ENCODE assay signal across 9 cellular contexts in the genomic region with DNA sequence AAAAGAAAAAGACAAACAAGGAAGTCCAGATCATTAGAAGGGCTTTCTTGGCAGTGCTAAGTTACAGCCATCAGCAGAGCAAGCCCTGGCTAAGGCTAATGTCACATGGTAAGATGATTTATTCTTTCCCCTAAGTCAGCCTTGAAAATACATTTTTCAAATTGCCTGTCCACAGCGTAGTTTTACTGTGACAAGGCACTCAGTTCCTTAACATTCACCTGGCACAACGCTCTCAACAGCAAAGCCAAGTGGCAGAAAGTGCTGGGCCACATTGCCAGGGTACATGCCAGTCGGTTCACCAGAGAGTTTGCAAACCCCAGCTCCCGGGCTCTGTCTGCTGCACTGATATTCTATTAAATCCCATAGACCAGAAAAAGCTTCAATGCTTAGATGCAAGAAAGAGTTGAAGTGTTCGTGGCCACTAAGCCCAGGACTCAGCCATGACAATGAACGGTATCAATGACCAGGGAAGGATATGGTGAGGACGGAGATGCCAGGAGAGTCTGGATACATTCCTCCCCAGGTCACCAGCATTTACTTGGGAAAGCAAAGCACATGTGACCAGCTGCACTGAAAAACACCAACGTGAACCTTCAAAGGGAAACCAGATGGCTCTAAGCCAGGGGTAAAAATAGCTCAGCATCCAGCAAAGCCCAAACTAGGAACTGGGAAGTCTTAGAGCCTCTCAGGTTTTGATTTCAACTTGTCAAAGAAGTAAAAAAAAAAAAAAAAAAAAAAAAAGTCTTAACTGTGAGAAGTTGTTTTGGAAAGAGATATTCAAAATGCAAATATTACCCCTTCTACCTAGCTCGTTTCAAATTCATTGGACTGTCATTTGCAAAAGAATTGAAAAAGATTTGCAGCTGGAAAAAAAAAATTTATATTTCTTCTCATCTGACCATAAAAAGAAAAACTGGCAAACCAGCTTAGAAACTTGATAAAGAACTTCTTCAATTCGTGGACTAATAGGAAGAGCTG. TPM values are rescaled to one million over a fixed set of nuclear protein-coding genes. Genes with fewer than 3 reads are reported as not detected.
DNase-seq lines count a peak whose midpoint lies in the region; ATAC-seq and TF ChIP-seq lines count a peak whose summit lies in the region.
"Had no signal": no experiment of that assay in that cellular context is flagged by ENCODE, and none has a peak within 500 bp of the region (broad histone marks: within the 10 kb centered on the region; RNA-seq: fewer than 3 reads in every experiment).

No MANE protein-coding gene starts in this region.

- H3K36me3 ChIP-seq in endodermal cell (ENCODE audit: control insufficient read depth, insufficient read depth, low read length) (no peaks in the 10 kb centered on the region), upper lobe of left lung (no peaks in the 10 kb centered on the region)

- peak in 1 of 4 donors; percentile 9 for TF ChIP-seq EP300 in upper lobe of left lung (IDR thresholded peaks at IDR 0.05)

- TF ChIP-seq CTCF in activated CD8-positive, alpha-beta T cell treated with anti-CD3 and anti-CD28 coated beads for 36 hours (IDR thresholded peaks at IDR 0.05): no peak
- no peak for TF ChIP-seq CTCF in endodermal cell (conservative IDR thresholded peaks at IDR 0.05)
- TF ChIP-seq CTCF in upper lobe of left lung (IDR thresholded peaks at IDR 0.05): no peak

- no peaks in the 10 kb centered on the region for H3K27me3 ChIP-seq in endodermal cell (ENCODE audit: control insufficient read depth, insufficient read depth, low read length, poor library complexity, severe bottlenecking)
- no peaks in the 10 kb centered on the region for H3K27me3 ChIP-seq in upper lobe of left lung

- WGBS in endodermal cell (ENCODE audit: insufficient coverage in 1 of 2, insufficient read length in 1 of 2), 2 experiments: 78 to 82% methylated on average over 7 to 10 of the region's 10 CpGs
- WGBS in upper lobe of left lung, 2 donors: 15 to 18% methylated on average over 10 of the region's 10 CpGs

- H3K4me3 ChIP-seq in endodermal cell (ENCODE audit: low read length): no peak overlapping the region
- no peak overlapping the region for H3K4me3 ChIP-seq in upper lobe of left lung

- POLR2A ChIA-PET in activated CD8-positive, alpha-beta T cell treated with anti-CD3 and anti-CD28 coated beads for 36 hours (lab: Charles Lee): interaction anchor here (0.7 to 2.7 kb wide), 6 partner anchors 9 to 60 kb away, joined by 3 to 7 read pairs (median 3); no protein-coding TSS in a partner anchor
- POLR2A ChIA-PET in activated CD8-positive, alpha-beta T cell treated with anti-CD3 and anti-CD28 coated beads, Interleukin-2, amount 10 ng/mL, durations not matched to agents 7 days and 5 days (lab: Charles Lee): interaction anchor here (1.4 to 3.2 kb wide), 3 partner anchors 8 to 42 kb away, joined by 6 to 15 read pairs (median 9); a partner anchor contains a TSS

- no peaks in the 10 kb centered on the region for H3K9me3 Mint-ChIP-seq in activated CD8-positive, alpha-beta T cell treated with anti-CD3 and anti-CD28 coated beads for 36 hours
- H3K9me3 Mint-ChIP-seq in activated CD8-positive, alpha-beta T cell treated with anti-CD3 and anti-CD28 coated beads, Interleukin-2, amount 10 ng/mL, durations not matched to agents 7 days and 5 days (ENCODE audit: insufficient read depth): no peaks in the 10 kb centered on the region
- no peaks in the 10 kb centered on the region for H3K9me3 Mint-ChIP-seq in endodermal cell
- H3K9me3 Mint-ChIP-seq: activated CD4-positive, alpha-beta T cell treated with anti-CD3 and anti-CD28 coated beads, Interleukin-2, amount 10 ng/mL, durations not matched to agents 24 days and 14 days had no signal

- CTCF ChIA-PET in activated CD8-positive, alpha-beta T cell treated with anti-CD3 and anti-CD28 coated beads for 36 hours (lab: Charles Lee): interaction anchor here (1.0 to 11.9 kb wide), 9 partner anchors 10 to 84 kb away, joined by 3 to 102 read pairs (median 7); a partner anchor contains a TSS
- CTCF ChIA-PET in activated CD8-positive, alpha-beta T cell treated with anti-CD3 and anti-CD28 coated beads, Interleukin-2, amount 10 ng/mL, durations not matched to agents 7 days and 5 days (lab: Charles Lee): interaction anchor here (0.8 to 11.1 kb wide), 7 partner anchors 19 to 76 kb away, joined by 3 to 183 read pairs (median 4); a partner anchor contains a TSS

- H3K4me3 Mint-ChIP-seq in activated CD8-positive, alpha-beta T cell treated with anti-CD3 and anti-CD28 coated beads for 36 hours: peak overlapping the region; percentile 61
- no peak overlapping the region for H3K4me3 Mint-ChIP-seq in activated CD8-positive, alpha-beta T cell treated with anti-CD3 and anti-CD28 coated beads, Interleukin-2, amount 10 ng/mL, durations not matched to agents 7 days and 5 days
- H3K4me3 Mint-ChIP-seq in endodermal cell: no peak overlapping the region
- H3K4me3 Mint-ChIP-seq: activated CD4-positive, alpha-beta T cell treated with anti-CD3 and anti-CD28 coated beads, Interleukin-2, amount 10 ng/mL, durations not matched to agents 24 days and 14 days had no signal

- peak overlapping the region; percentile 83 for H3K27ac Mint-ChIP-seq in activated CD8-positive, alpha-beta T cell treated with anti-CD3 and anti-CD28 coated beads for 36 hours
- no peak overlapping the region for H3K27ac Mint-ChIP-seq in activated CD8-positive, alpha-beta T cell treated with anti-CD3 and anti-CD28 coated beads, Interleukin-2, amount 10 ng/mL, durations not matched to agents 7 days and 5 days
- no peak overlapping the region for H3K27ac Mint-ChIP-seq in endodermal cell
- H3K27ac Mint-ChIP-seq: activated CD4-positive, alpha-beta T cell treated with anti-CD3 and anti-CD28 coated beads, Interleukin-2, amount 10 ng/mL, durations not matched to agents 24 days and 14 days had no signal

- H3K9me3 ChIP-seq in endodermal cell (ENCODE audit: control insufficient read depth, low read length) (no peaks in the 10 kb centered on the region), upper lobe of left lung (no peaks in the 10 kb centered on the region)

- no peak for TF ChIP-seq POLR2A in upper lobe of left lung (IDR thresholded peaks at IDR 0.05)

- no peaks in the 10 kb centered on the region for H3K27me3 Mint-ChIP-seq in activated CD8-positive, alpha-beta T cell treated with anti-CD3 and anti-CD28 coated beads for 36 hours
- H3K27me3 Mint-ChIP-seq in activated CD8-positive, alpha-beta T cell treated with anti-CD3 and anti-CD28 coated beads, Interleukin-2, amount 10 ng/mL, durations not matched to agents 7 days and 5 days (ENCODE audit: low read depth): no peaks in the 10 kb centered on the region
- no peaks in the 10 kb centered on the region for H3K27me3 Mint-ChIP-seq in endodermal cell (ENCODE audit: insufficient read depth)
- H3K27me3 Mint-ChIP-seq: activated CD4-positive, alpha-beta T cell treated with anti-CD3 and anti-CD28 coated beads, Interleukin-2, amount 10 ng/mL, durations not matched to agents 24 days and 14 days had no signal

- ATAC-seq in activated CD8-positive, alpha-beta T cell treated with anti-CD3 and anti-CD28 coated beads for 36 hours: peak; percentile 43
- no peak for ATAC-seq in activated CD8-positive, alpha-beta T cell treated with anti-CD3 and anti-CD28 coated beads, Interleukin-2, amount 10 ng/mL, durations not matched to agents 7 days and 5 days
- ATAC-seq in upper lobe of left lung (ENCODE audit: low FRiP score in 2 of 2): peak; percentile 52 to 58

- intact Hi-C loops in activated CD8-positive, alpha-beta T cell treated with anti-CD3 and anti-CD28 coated beads for 36 hours (cut with micrococcal nuclease): no loop called here

- no peaks in the 10 kb centered on the region for H3K36me3 Mint-ChIP-seq in activated CD8-positive, alpha-beta T cell treated with anti-CD3 and anti-CD28 coated beads for 36 hours (ENCODE audit: low read depth)
- peaks cover 3% of the 10 kb centered on the region for H3K36me3 Mint-ChIP-seq in activated CD8-positive, alpha-beta T cell treated with anti-CD3 and anti-CD28 coated beads, Interleukin-2, amount 10 ng/mL, durations not matched to agents 7 days and 5 days (ENCODE audit: low read depth)
- H3K36me3 Mint-ChIP-seq in endodermal cell (ENCODE audit: low read depth): no peaks in the 10 kb centered on the region

- H3K27ac ChIP-seq in endodermal cell (ENCODE audit: low read depth, low read length): no peak overlapping the region
- peak overlapping the region; percentile 61 to 80 (median 70) for H3K27ac ChIP-seq in upper lobe of left lung

- DNase-seq in activated CD8-positive, alpha-beta T cell treated with anti-CD3 and anti-CD28 coated beads for 36 hours: no peak
- no peak for DNase-seq in activated CD8-positive, alpha-beta T cell treated with anti-CD3 and anti-CD28 coated beads, Interleukin-2, amount 10 ng/mL, durations not matched to agents 7 days and 5 days
- DNase-seq in endodermal cell (peak; percentile 53), midbrain (lab: John Stamatoyannopoulos, UW) (peak; percentile 33), upper lobe of left lung (peak in 1 of 2 donors; percentile 62), AML-193 (lab: John Stamatoyannopoulos, UW) (no peak), HPDE6-E6E7 (ENCODE audit: extremely low spot score) (no peak), activated gamma-delta T cell treated with Interleukin-2 at 50 U/mL for 16 hours (no peak)
- DNase-seq: activated CD4-positive, alpha-beta T cell treated with anti-CD3 and anti-CD28 coated beads, Interleukin-2, amount 10 ng/mL, durations not matched to agents 24 days and 14 days had no signal

- H3K4me1 Mint-ChIP-seq in activated CD8-positive, alpha-beta T cell treated with anti-CD3 and anti-CD28 coated beads for 36 hours (ENCODE audit: low read depth): peaks cover 58% of the 10 kb centered on the region
- peaks cover 36% of the 10 kb centered on the region for H3K4me1 Mint-ChIP-seq in activated CD8-positive, alpha-beta T cell treated with anti-CD3 and anti-CD28 coated beads, Interleukin-2, amount 10 ng/mL, durations not matched to agents 7 days and 5 days (ENCODE audit: low read depth)
- H3K4me1 Mint-ChIP-seq in endodermal cell: peaks cover 5% of the 10 kb centered on the region

- no peak overlapping the region for H3K9ac ChIP-seq in endodermal cell (ENCODE audit: extremely low read depth, low read length, poor library complexity, severe bottlenecking)

- no peaks in the 10 kb centered on the region for H3K4me1 ChIP-seq in endodermal cell (ENCODE audit: control insufficient read depth, insufficient read depth, low read length)
- H3K4me1 ChIP-seq in upper lobe of left lung: peaks cover 12 to 28% (median 18%) of the 10 kb centered on the region in 4 donors

RNA-seq across cellular contexts. Expression of a gene that starts 23.9 kb away (rescaled TPM):
- total RNA-seq in activated CD8-positive, alpha-beta T cell treated with anti-CD3 and anti-CD28 coated beads for 36 hours: 10 to 100 TPM; 12.6 to 14.3 TPM
- 10 to 100 TPM; 13.0 to 13.5 TPM for total RNA-seq in activated CD8-positive, alpha-beta T cell treated with anti-CD3 and anti-CD28 coated beads, Interleukin-2, amount 10 ng/mL, durations not matched to agents 7 days and 5 days
- total RNA-seq in endodermal cell (1 to 10 TPM; 5.5 to 7.7 TPM), upper lobe of left lung (10 to 100 TPM; 11.8 to 45.1 (median 24.3) TPM)
- polyA plus RNA-seq in endodermal cell (2013, experiment 1 of 2): 3.5 TPM
- 3.4 TPM for polyA plus RNA-seq in endodermal cell (2013, experiment 2 of 2)

Comparison
In these comparisons a context has a peak if more than half of its experiments do, and no peak if none do; other contexts are left out.
1. DNase-seq: peak in endodermal cell (single experiment) and midbrain (single experiment); none in activated CD8-positive, alpha-beta T cell treated with anti-CD3 and anti-CD28 coated beads for 36 hours (single experiment), activated CD8-positive, alpha-beta T cell treated with anti-CD3 and anti-CD28 coated beads, Interleukin-2, amount 10 ng/mL, durations not matched to agents 7 days and 5 days (single experiment), AML-193 (0 of 2), HPDE6-E6E7 (single experiment) and activated gamma-delta T cell treated with Interleukin-2 at 50 U/mL for 16 hours (single experiment).